Comparison of ENCODE assay signal across 9 cellular contexts in the genomic region with DNA sequence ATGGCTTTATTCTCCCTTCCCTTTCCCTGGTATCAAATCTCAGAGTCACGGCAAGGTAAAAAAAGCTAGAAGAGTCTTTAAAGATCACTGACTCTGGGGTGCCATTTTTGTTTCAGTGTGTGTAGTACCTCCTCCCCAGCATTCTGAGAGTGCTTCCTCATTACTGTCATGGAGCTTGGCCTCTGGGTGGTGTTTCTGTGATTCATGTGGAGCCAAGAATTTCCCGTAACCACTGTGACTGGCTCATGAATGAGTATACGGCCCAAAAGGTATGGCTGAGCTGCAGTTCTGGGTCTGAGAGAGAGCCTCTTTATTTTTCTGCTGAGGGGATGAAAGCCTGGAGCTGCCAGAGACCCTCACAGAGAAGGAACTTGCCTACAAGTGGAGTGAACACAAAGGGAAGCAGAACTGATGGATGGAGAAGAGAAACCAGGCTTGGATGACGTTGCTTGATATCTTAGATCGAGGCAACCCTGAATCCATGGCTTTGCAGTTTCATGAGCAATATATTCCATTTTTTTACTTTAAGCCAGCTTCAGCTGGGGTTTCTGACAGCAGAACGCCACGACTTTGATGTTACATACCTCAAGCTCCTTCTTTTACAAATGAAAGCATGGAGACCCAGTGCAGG.
DNase-seq lines count a peak whose midpoint lies in the region; ATAC-seq and TF ChIP-seq lines count a peak whose summit lies in the region.
"Had no signal": no experiment of that assay in that cellular context is flagged by ENCODE, and none has a peak within 500 bp of the region (broad histone marks: within the 10 kb centered on the region; RNA-seq: fewer than 3 reads in every experiment).

No MANE protein-coding gene starts in this region.

- no peaks in the 10 kb centered on the region for H3K9me3 ChIP-seq in tibial nerve
- H3K9me3 ChIP-seq: SJSA1 had no signal

- peaks cover 0 to 18% (median 0%) of the 10 kb centered on the region in 4 donors for H3K4me1 ChIP-seq in tibial nerve
- H3K4me1 ChIP-seq: SJSA1 had no signal

- H3K4me3 Mint-ChIP-seq in activated naive CD4-positive, alpha-beta T cell treated with anti-CD3 and anti-CD28 coated beads for 36 hours, result peak overlapping the region; percentile 46

- TF ChIP-seq CTCF in fibroblast of mammary gland (conservative IDR thresholded peaks at IDR 0.05; ENCODE audit: control insufficient read depth, insufficient read depth, low read depth, low read length), result no peak
- no peak for TF ChIP-seq CTCF in tibial nerve (IDR thresholded peaks at IDR 0.05)

- no peaks in the 10 kb centered on the region for H3K36me3 Mint-ChIP-seq in activated naive CD4-positive, alpha-beta T cell treated with anti-CD3 and anti-CD28 coated beads for 36 hours (ENCODE audit: low read depth)

- peaks cover 30% of the 10 kb centered on the region for H3K4me1 Mint-ChIP-seq in activated naive CD4-positive, alpha-beta T cell treated with anti-CD3 and anti-CD28 coated beads for 36 hours (ENCODE audit: low read depth)

- H3K9me3 Mint-ChIP-seq in activated naive CD4-positive, alpha-beta T cell treated with anti-CD3 and anti-CD28 coated beads for 36 hours, result no peaks in the 10 kb centered on the region

- no peak overlapping the region for H3K27ac ChIP-seq in tibial nerve
- H3K27ac ChIP-seq: SJSA1 had no signal

- CTCF ChIA-PET in activated naive CD4-positive, alpha-beta T cell treated with anti-CD3 and anti-CD28 coated beads for 36 hours (lab: Charles Lee), result interaction anchor here (0.6 to 7.0 kb wide), 10 partner anchors 8 to 125 kb away, joined by 3 to 125 read pairs (median 4); no protein-coding TSS in a partner anchor

- no peaks in the 10 kb centered on the region for H3K36me3 ChIP-seq in tibial nerve
- H3K36me3 ChIP-seq: SJSA1 had no signal

- DNase-seq in activated naive CD4-positive, alpha-beta T cell treated with anti-CD3 and anti-CD28 coated beads for 36 hours, result peak; percentile 68
- DNase-seq in activated naive CD4-positive, alpha-beta T cell (lab: John Stamatoyannopoulos, UW), result no peak
- DNase-seq in RKO (ENCODE audit: low spot score) (peak; percentile 32), fibroblast of mammary gland (ENCODE audit: low read depth) (peak; percentile 71), superior temporal gyrus (ENCODE audit: extremely low spot score) (peak; percentile 38), G401 (ENCODE audit: low spot score) (no peak), tibial nerve (ENCODE audit: low spot score in 2 of 2) (no peak)

- in situ Hi-C loops in G401 (cut with HindIII; ENCODE audit: low sequenced_read_pairs), result no loop called here

- intact Hi-C loops in activated naive CD4-positive, alpha-beta T cell treated with anti-CD3 and anti-CD28 coated beads for 36 hours (cut with micrococcal nuclease), result loop anchor here (1.0 to 5.0 kb wide), 3 partner anchors 32 to 1040 kb away; partner anchors contain the start of gene GABRB2

- no peak for TF ChIP-seq POLR2A in tibial nerve (IDR thresholded peaks at IDR 0.05)

- peaks cover 2% of the 10 kb centered on the region for H3K27me3 Mint-ChIP-seq in activated naive CD4-positive, alpha-beta T cell treated with anti-CD3 and anti-CD28 coated beads for 36 hours (ENCODE audit: low read depth)

- ATAC-seq in HG02970 (IDR thresholded peaks at IDR 0.05; ENCODE audit: low FRiP score, unreplicated experiment), result no peak

- WGBS in tibial nerve, 2 donors, result 55 to 63% methylated on average over 7 of the region's 7 CpGs

- TF ChIP-seq EP300 in tibial nerve (IDR thresholded peaks at IDR 0.05), result no peak

- no peaks in the 10 kb centered on the region for H3K27me3 ChIP-seq in tibial nerve
- H3K27me3 ChIP-seq: SJSA1 had no signal

- H3K27ac Mint-ChIP-seq in activated naive CD4-positive, alpha-beta T cell treated with anti-CD3 and anti-CD28 coated beads for 36 hours, result peak overlapping the region; percentile 84

- H3K4me3 ChIP-seq in fibroblast of mammary gland (ENCODE audit: control insufficient read depth, low read depth, low read length), result no peak overlapping the region
- no peak overlapping the region for H3K4me3 ChIP-seq in tibial nerve
- H3K4me3 ChIP-seq: SJSA1 had no signal

Comparison
In these comparisons a context has a peak if more than half of its experiments do, and no peak if none do; other contexts are left out.
1. DNase-seq: peak in activated naive CD4-positive, alpha-beta T cell treated with anti-CD3 and anti-CD28 coated beads for 36 hours (single experiment), RKO (single experiment), fibroblast of mammary gland (single experiment) and superior temporal gyrus (single experiment); none in activated naive CD4-positive, alpha-beta T cell (0 of 4), G401 (single experiment) and tibial nerve (0 of 2).